16 cellular contexts compared by ENCODE assay signal in genomic region chr12:108800591-108800990, GRCh38. TPM values are rescaled to one million over a fixed set of nuclear protein-coding genes. Genes with fewer than 3 reads are reported as not detected.
DNase-seq lines count a peak whose midpoint lies in the region; FAIRE-seq and TF ChIP-seq lines count a peak whose summit lies in the region.
"Had no signal": no experiment of that assay in that cellular context is flagged by ENCODE, and none has a peak within 500 bp of the region (broad histone marks: within the 10 kb centered on the region; RNA-seq: fewer than 3 reads in every experiment).

No MANE protein-coding gene starts in this region.

- H3K36me3 ChIP-seq in OCI-LY7 (ENCODE audit: insufficient read depth, low read length) (peaks cover 42% of the 10 kb centered on the region), tibial artery (peaks cover 23 to 53% (median 42%) of the 10 kb centered on the region in 3 donors), kidney (ENCODE audit: control insufficient read depth in 1 of 2, insufficient read depth in 2 of 2, low read length in 2 of 2) (peaks cover 43 to 51% of the 10 kb centered on the region in 2 donors)

- no TSS peak for BruUV-seq in OCI-LY7 (replicated peaks; lab: Mats Ljungman, UMichigan)

- H3K9me3 ChIP-seq in OCI-LY7 (ENCODE audit: low read length) (peaks cover 15% of the 10 kb centered on the region), tibial artery (no peaks in the 10 kb centered on the region), kidney (ENCODE audit: control insufficient read depth in 1 of 2, low read length in 2 of 2) (no peaks in the 10 kb centered on the region)
- H3K9me3 ChIP-seq: BE2C had no signal

- CTCF ChIA-PET in OCI-LY7 (lab: Charles Lee; ENCODE audit: unreplicated experiment) = interaction anchor here (1.1 to 2.6 kb wide), 2 partner anchors 134 to 136 kb away, joined by 3 to 15 read pairs; no protein-coding TSS in a partner anchor

- no peaks in the 10 kb centered on the region for H3K79me2 ChIP-seq in OCI-LY7 (ENCODE audit: insufficient read depth, low read depth, low read length)

- no peak overlapping the region for H2AFZ ChIP-seq in OCI-LY7 (ENCODE audit: low read length)

- H3K27ac ChIP-seq in OCI-LY7 (ENCODE audit: low read depth, low read length, poor library complexity, severe bottlenecking) (peak overlapping the region; percentile 41), coronary artery (peak overlapping the region; percentile 88 to 97), tibial artery (peak overlapping the region; percentile 80), kidney (ENCODE audit: low read depth in 2 of 2, low read length in 2 of 2) (no peak overlapping the region)

- H3K27ac Mint-ChIP-seq in nephron = peak overlapping the region in 2 of 3 experiments; percentile 55 to 99
- H3K27ac Mint-ChIP-seq in activated T-cell treated with anti-CD3 and anti-CD28 coated beads, Interleukin-2, amount 50 U/mL, for 24 hours = no peak overlapping the region

- H3K36me3 Mint-ChIP-seq in nephron (ENCODE audit: low read depth) = peaks cover 58% of the 10 kb centered on the region
- H3K36me3 Mint-ChIP-seq in activated T-cell treated with anti-CD3 and anti-CD28 coated beads, Interleukin-2, amount 50 U/mL, for 24 hours (ENCODE audit: low read depth) = peaks cover 83% of the 10 kb centered on the region

- no peaks in the 10 kb centered on the region for H3K9me2 ChIP-seq in OCI-LY7 (ENCODE audit: insufficient read depth, low read length)

- POLR2A ChIA-PET in OCI-LY7 (lab: Charles Lee) = interaction anchor here (0.6 to 3.8 kb wide), 7 partner anchors 81 to 225 kb away, joined by 3 to 30 read pairs (median 5); no protein-coding TSS in a partner anchor

- H3K4me1 Mint-ChIP-seq in nephron = peaks cover 61% of the 10 kb centered on the region
- H3K4me1 Mint-ChIP-seq in activated T-cell treated with anti-CD3 and anti-CD28 coated beads, Interleukin-2, amount 50 U/mL, for 24 hours (ENCODE audit: low read depth) = peaks cover 10% of the 10 kb centered on the region

- H3K4me2 ChIP-seq in OCI-LY7 (ENCODE audit: low read length) = peak overlapping the region; percentile 38; the same call in 1 of the 2 replicates

- H3K4me3 ChIP-seq in OCI-LY7 (ENCODE audit: low read depth, low read length, poor library complexity, severe bottlenecking) = no peak overlapping the region
- no peak overlapping the region for H3K4me3 ChIP-seq in coronary artery
- no peak overlapping the region for H3K4me3 ChIP-seq in tibial artery
- H3K4me3 ChIP-seq in kidney (ENCODE audit: low read length in 2 of 2) = no peak overlapping the region

- H3K9ac ChIP-seq in kidney (ENCODE audit: low read length in 2 of 2) = no peak overlapping the region

- TF ChIP-seq CTCF in OCI-LY7 (conservative IDR thresholded peaks at IDR 0.05; ENCODE audit: low read length) = no peak
- TF ChIP-seq CTCF in coronary artery (IDR thresholded peaks at IDR 0.05) = no peak
- TF ChIP-seq CTCF in nephron (IDR thresholded peaks at IDR 0.05; ENCODE audit: unreplicated experiment in 3 of 3) = no peak
- no peak for TF ChIP-seq CTCF in tibial artery (IDR thresholded peaks at IDR 0.05)
- TF ChIP-seq CTCF in kidney (IDR thresholded peaks at IDR 0.05; ENCODE audit: borderline replicate concordance, extremely low read depth, insufficient read depth) = no peak

- H3K4me3 Mint-ChIP-seq in nephron = no peak overlapping the region
- no peak overlapping the region for H3K4me3 Mint-ChIP-seq in activated T-cell treated with anti-CD3 and anti-CD28 coated beads, Interleukin-2, amount 50 U/mL, for 24 hours

- no peak for FAIRE-seq in kidney (lab: Jason Lieb, UNC)

- H3K27me3 Mint-ChIP-seq in nephron (ENCODE audit: low read depth) = no peaks in the 10 kb centered on the region
- no peaks in the 10 kb centered on the region for H3K27me3 Mint-ChIP-seq in activated T-cell treated with anti-CD3 and anti-CD28 coated beads, Interleukin-2, amount 50 U/mL, for 24 hours

- DNase-seq in OCI-LY7 (ENCODE audit: low spot score) = no peak
- DNase-seq in coronary artery (ENCODE audit: low spot score) = no peak
- DNase-seq in tibial artery = no peak
- DNase-seq in activated T-cell treated with anti-CD3 and anti-CD28 coated beads, Interleukin-2, amount 50 U/mL, for 24 hours = no peak
- DNase-seq in kidney = no peak
- DNase-seq in NCI-H2196 (lab: John Stamatoyannopoulos, UW; ENCODE audit: unreplicated experiment) = no peak
- DNase-seq: activated CD4-positive, CD25-positive, alpha-beta regulatory T cell; BE2C; DMS 273 treated with DMSO at 0.1 percent for 48 hours; foreskin melanocyte; KBM-7; mesendoderm; NCI-H1092; stimulated activated naive CD4-positive, alpha-beta T cell treated with Interleukin-2 at 50 U/mL for 16 hours; T-helper 2 cell had no signal

- H4K20me1 ChIP-seq in OCI-LY7 (ENCODE audit: insufficient read depth, low read length) = no peaks in the 10 kb centered on the region

- H3K27me3 ChIP-seq in tibial artery = no peaks in the 10 kb centered on the region
- H3K27me3 ChIP-seq: BE2C had no signal

- H3K9me3 Mint-ChIP-seq in nephron = no peaks in the 10 kb centered on the region
- no peaks in the 10 kb centered on the region for H3K9me3 Mint-ChIP-seq in activated T-cell treated with anti-CD3 and anti-CD28 coated beads, Interleukin-2, amount 50 U/mL, for 24 hours

- intact Hi-C loops in OCI-LY7 (cut with micrococcal nuclease; ENCODE audit: unreplicated experiment) (no loop called here), tibial artery (cut with DNase I; ENCODE audit: low total_unique reads) (loop anchor here (5.0 to 10.0 kb wide), 2 partner anchors 52 to 236 kb away; partner anchors contain the start of genes ISCU and SART3), kidney (cut with DNase I) (loop anchor here (10.0 kb wide), 1 partner anchor 136 kb away; no protein-coding TSS in a partner anchor)

- peaks cover 25% of the 10 kb centered on the region for H3K4me1 ChIP-seq in OCI-LY7 (ENCODE audit: insufficient read depth, low read length, poor library complexity, severe bottlenecking)
- peaks cover 0 to 61% (median 32%) of the 10 kb centered on the region in 4 donors for H3K4me1 ChIP-seq in tibial artery
- H3K4me1 ChIP-seq in kidney (ENCODE audit: control insufficient read depth in 1 of 2, insufficient read depth in 1 of 2, low read depth in 1 of 2, low read length in 2 of 2) = peaks cover 7 to 10% of the 10 kb centered on the region in 2 donors
- H3K4me1 ChIP-seq: BE2C had no signal

RNA-seq across cellular contexts. Expression of gene SSH1, which starts 56.8 kb away (rescaled TPM):
- total RNA-seq in OCI-LY7 (2014; rRNA removed; shearing (Covaris generic)) = 5.3 and 8.0 TPM in 2 replicates
- 16.6 and 17.2 TPM in 2 replicates for total RNA-seq in OCI-LY7 (2022)
- total RNA-seq in kidney = 32.5 TPM
- polyA plus RNA-seq in kidney (ENCODE audit: insufficient read depth, low read depth, low replicate concordance) = 3.6 TPM

Comparison
In these comparisons a context has a peak if more than half of its experiments do, and no peak if none do; other contexts are left out.
1. H3K27ac ChIP-seq: peak in OCI-LY7 (single experiment), coronary artery (2 of 2) and tibial artery (2 of 2); none in kidney (0 of 2).